ENCODE assay signal across 1 cellular context in genomic region chr14:96844857-96845570, GRCh38.
TF ChIP-seq lines count a peak whose summit lies in the region.

No MANE protein-coding gene starts in this region.

TF ChIP-seq in HepG2, 621 proteins besides CTCF, POLR2A, EP300 and RAD21 (continued from another document):
- TF ChIP-seq MAFK (conservative IDR thresholded peaks at IDR 0.05 in 1 of 2, IDR thresholded peaks at IDR 0.05 in 1 of 2; ENCODE audit: low read length in 2 of 2) = peak; percentile 72 to 86
